Comparison of ENCODE assay signal across 8 cellular contexts in the genomic region with DNA sequence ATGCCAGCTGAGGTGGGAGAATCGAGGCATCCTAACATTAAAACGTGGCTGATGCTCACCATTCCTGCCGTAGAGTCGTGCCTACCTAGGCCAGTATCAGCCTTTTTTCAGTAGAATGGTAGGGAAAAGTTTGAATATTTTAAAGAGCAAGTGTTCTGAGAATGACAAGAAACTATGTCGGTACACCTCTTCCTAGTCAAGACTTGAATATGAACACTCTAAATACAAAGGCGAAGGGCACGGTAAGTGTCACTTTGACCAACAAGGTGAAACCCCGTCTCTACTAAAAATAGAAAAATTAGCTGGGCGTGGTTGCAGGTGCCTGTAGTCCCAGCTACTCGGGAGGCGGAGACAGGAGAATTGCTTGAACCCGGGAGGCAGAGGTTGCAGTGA. TPM values are rescaled to one million over a fixed set of nuclear protein-coding genes. Genes with fewer than 3 reads are reported as not detected.
DNase-seq lines count a peak whose midpoint lies in the region; ATAC-seq, FAIRE-seq and TF ChIP-seq lines count a peak whose summit lies in the region.

No MANE protein-coding gene starts in this region.

- H3K36me3 ChIP-seq in KMS-11 (ENCODE audit: insufficient read depth) (no peaks in the 10 kb centered on the region), neural cell (ENCODE audit: insufficient read depth, low read length) (no peaks in the 10 kb centered on the region)

- no peak for ATAC-seq in HG02610 (IDR thresholded peaks at IDR 0.05; ENCODE audit: unreplicated experiment)
- no peak for ATAC-seq in HG03565 (IDR thresholded peaks at IDR 0.05; ENCODE audit: unreplicated experiment)

- no peak for TF ChIP-seq RAD21 in neural cell (conservative IDR thresholded peaks at IDR 0.05)

- no peak for TF ChIP-seq CTCF in C4-2B (conservative IDR thresholded peaks at IDR 0.05)
- TF ChIP-seq CTCF in KMS-11 (conservative IDR thresholded peaks at IDR 0.05; ENCODE audit: low read depth, low read length) = no peak
- TF ChIP-seq CTCF in dorsolateral prefrontal cortex (IDR thresholded peaks at IDR 0.05 in 54 of 56, conservative IDR thresholded peaks at IDR 0.05 in 2 of 56; ENCODE audit: low read depth in 1 of 56, partially characterized antibody in 56 of 56) = no peak
- TF ChIP-seq CTCF in neural cell (IDR thresholded peaks at IDR 0.05; ENCODE audit: poor library complexity, severe bottlenecking) = no peak

- intact Hi-C loops in dorsolateral prefrontal cortex (cut with DNase I) = loop anchor here (2.0 to 10.0 kb wide), 6 partner anchors 82 to 448 kb away; partner anchors contain the start of genes LATS1 (in 2 of the 2), KATNA1 (in 1 of the 2), LRP11 (in 1 of the 2) and NUP43 (in 1 of the 2)

- no peaks in the 10 kb centered on the region for H3K79me2 ChIP-seq in KMS-11 (ENCODE audit: insufficient read depth, low read depth)
- peaks cover 33% of the 10 kb centered on the region for H3K79me2 ChIP-seq in neural cell (replicated peaks; ENCODE audit: insufficient read depth, low read length)

- peak overlapping the region; percentile 68; the same call in 1 of the 2 replicates for H3K9ac ChIP-seq in KMS-11
- peak overlapping the region; percentile 89 for H3K9ac ChIP-seq in neural cell (ENCODE audit: low read length)

- no peaks in the 10 kb centered on the region for H3F3A ChIP-seq in neural cell (ENCODE audit: insufficient read depth, low read length, poor library complexity, severe bottlenecking)

- H3K27me3 ChIP-seq in KMS-11 (ENCODE audit: insufficient read depth, low read depth) = peaks cover 24% of the 10 kb centered on the region; the same call in 1 of the 2 replicates
- no peaks in the 10 kb centered on the region for H3K27me3 ChIP-seq in dorsolateral prefrontal cortex
- peaks cover 11% of the 10 kb centered on the region for H3K27me3 ChIP-seq in neural cell (ENCODE audit: insufficient read depth, low read depth, low read length)

- no peak for DNase-seq in dorsolateral prefrontal cortex
- DNase-seq in RCC 7860 (ENCODE audit: low spot score) = no peak
- DNase-seq in ACHN = no peak

- TF ChIP-seq EP300 in neural cell (conservative IDR thresholded peaks at IDR 0.05; ENCODE audit: poor library complexity, severe bottlenecking) = no peak

- H3K4me2 ChIP-seq in KMS-11 = peak overlapping the region; percentile 77
- peak overlapping the region; percentile 54 for H3K4me2 ChIP-seq in neural cell (ENCODE audit: low read length)

- in situ Hi-C loops in ACHN (cut with HindIII; ENCODE audit: low pct_ligation_motif_present, low pct_unique_long_range_greater_than_20kb, low sequenced_read_pairs) = no loop called here

- no peak for FAIRE-seq in RCC 7860 (lab: Jason Lieb, UNC)

- peak overlapping the region; percentile 96 for H2AFZ ChIP-seq in KMS-11 (ENCODE audit: low read depth)
- H2AFZ ChIP-seq in neural cell (ENCODE audit: low read depth, low read length) = no peak overlapping the region

- peak overlapping the region; percentile 83 for H3K27ac ChIP-seq in C4-2B
- no peak overlapping the region; the same call in 1 of the 2 replicates for H3K27ac ChIP-seq in KMS-11
- H3K27ac ChIP-seq in dorsolateral prefrontal cortex = peak overlapping the region in 54 of 59 donors; percentile 67 to 97 (median 89)
- H3K27ac ChIP-seq in neural cell (ENCODE audit: low read length) = peak overlapping the region; percentile 84

- no peaks in the 10 kb centered on the region for H3K9me2 ChIP-seq in neural cell (ENCODE audit: insufficient read depth, low read length)

- no peaks in the 10 kb centered on the region for H3K9me3 ChIP-seq in neural cell (ENCODE audit: low read length)

- H3K4me3 ChIP-seq in KMS-11 (IDR thresholded peaks at IDR 0.05; ENCODE audit: insufficient read depth, low read depth, low read length) = no peak overlapping the region
- H3K4me3 ChIP-seq in dorsolateral prefrontal cortex = peak overlapping the region; percentile 67 to 100 (median 96)
- peak overlapping the region; percentile 99 for H3K4me3 ChIP-seq in neural cell (ENCODE audit: low read length)

- H3K4me1 ChIP-seq in KMS-11 (ENCODE audit: low read depth, poor library complexity, severe bottlenecking) = peaks cover 24% of the 10 kb centered on the region

- H4K20me1 ChIP-seq in KMS-11 (ENCODE audit: insufficient read depth) = no peaks in the 10 kb centered on the region
- H4K20me1 ChIP-seq in neural cell (ENCODE audit: insufficient read depth) = peaks cover 6% of the 10 kb centered on the region

TF ChIP-seq in neural cell, 6 proteins besides CTCF, POLR2A, EP300 and RAD21:
- TF ChIP-seq EZH2 (IDR thresholded peaks at IDR 0.05; ENCODE audit: borderline replicate concordance, insufficient read depth, low read length, poor library complexity, severe bottlenecking) (no peak), MXI1 (conservative IDR thresholded peaks at IDR 0.05; ENCODE audit: poor library complexity, severe bottlenecking) (no peak), REST (IDR thresholded peaks at IDR 0.05; ENCODE audit: borderline replicate concordance) (no peak), POLR2AphosphoS5 (IDR thresholded peaks at IDR 0.05) (no peak), SMC3 (conservative IDR thresholded peaks at IDR 0.05; ENCODE audit: poor library complexity) (no peak), TAF1 (IDR thresholded peaks at IDR 0.05; ENCODE audit: low read depth) (no peak)

RNA-seq across cellular contexts. Expression of gene GINM1, which starts 1.0 kb away (rescaled TPM):
- 10 to 100 TPM; 24.7 to 50.8 (median 35.4) TPM for total RNA-seq in dorsolateral prefrontal cortex
- 19.8 and 28.4 TPM in 2 replicates for polyA plus RNA-seq in neural cell
- 29.5 and 34.6 TPM in 2 replicates for polyA minus RNA-seq in neural cell

RNA-seq across cellular contexts. Expression of gene PPIL4, which starts 21.3 kb away (rescaled TPM):
- total RNA-seq in dorsolateral prefrontal cortex = 10 to 100 TPM; 20.6 to 52.2 (median 37.6) TPM
- 43.6 and 57.2 TPM in 2 replicates for polyA plus RNA-seq in neural cell
- 92.5 and 112 TPM in 2 replicates for polyA minus RNA-seq in neural cell
